ENCODE assay signal across 9 cellular contexts in the genomic region with DNA sequence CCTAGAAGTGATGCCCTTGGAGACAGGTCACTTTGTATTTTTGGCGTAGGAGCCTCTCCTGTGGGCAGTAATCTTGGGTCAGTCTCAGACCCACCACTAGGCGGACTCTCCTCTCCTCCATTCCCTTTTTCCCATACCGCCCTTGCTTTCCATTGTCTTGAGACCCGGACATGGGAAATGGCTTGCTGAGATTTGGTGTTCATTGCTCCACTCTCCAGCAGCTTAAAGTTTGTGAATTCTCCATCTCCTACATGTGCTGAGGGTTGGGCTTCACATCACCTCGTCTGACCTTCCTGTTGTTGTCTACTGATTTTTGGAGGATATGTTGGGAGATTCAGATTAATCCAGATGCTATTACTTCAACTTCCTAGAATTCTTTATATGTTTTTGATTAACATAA.
A peak's percentile ranks its signal among the peaks of the same experiment; 100 is the strongest.
DNase-seq lines count a peak whose midpoint lies in the region; ATAC-seq, FAIRE-seq and TF ChIP-seq lines count a peak whose summit lies in the region.
"Had no signal": no experiment of that assay in that cellular context is flagged by ENCODE, and none has a peak within 500 bp of the region (broad histone marks: within the 10 kb centered on the region; RNA-seq: fewer than 3 reads in every experiment).

No MANE protein-coding gene starts in this region.

- TF ChIP-seq EP300 in GM12878 (IDR thresholded peaks at IDR 0.05; ENCODE audit: borderline replicate concordance in 1 of 2, control insufficient read depth in 1 of 2, low read depth in 2 of 2, low read length in 2 of 2) = no peak
- no peak for TF ChIP-seq EP300 in stomach (IDR thresholded peaks at IDR 0.05)

- H3K4me1 ChIP-seq in GM12878 (ENCODE audit: control insufficient read depth, insufficient read depth, low read length) = no peaks in the 10 kb centered on the region
- H3K4me1 ChIP-seq in mesendoderm (ENCODE audit: control insufficient read depth, low read depth, low read length) = no peaks in the 10 kb centered on the region
- H3K4me1 ChIP-seq in stomach = no peaks in the 10 kb centered on the region

- H3K9ac ChIP-seq in GM12878 (ENCODE audit: control insufficient read depth, insufficient read depth, low read length) = no peak overlapping the region
- no peak overlapping the region for H3K9ac ChIP-seq in mesendoderm (ENCODE audit: low read length)

- no peak overlapping the region for H3K4me3 Mint-ChIP-seq in Calu3 (ENCODE audit: low read depth, unreplicated experiment)

- peaks cover 3% of the 10 kb centered on the region for H3K9me3 Mint-ChIP-seq in Calu3 (ENCODE audit: low read depth, unreplicated experiment)

- peak; percentile 31 for FAIRE-seq in GM12878 (lab: Jason Lieb, UNC)

- no peak overlapping the region for H3K27ac ChIP-seq in GM12878 (ENCODE audit: control insufficient read depth, insufficient read depth)
- no peak overlapping the region for H3K27ac ChIP-seq in mesendoderm (ENCODE audit: low read depth, low read length)
- no peak overlapping the region for H3K27ac ChIP-seq in stomach

- H3K27ac Mint-ChIP-seq in Calu3 (ENCODE audit: unreplicated experiment) = no peak overlapping the region

- H3K79me1 ChIP-seq in mesendoderm (ENCODE audit: low read length) = no peaks in the 10 kb centered on the region

- H2AK5ac ChIP-seq in mesendoderm (ENCODE audit: low read length) = no peak overlapping the region

- no peak overlapping the region for H4K8ac ChIP-seq in mesendoderm (ENCODE audit: low read depth, low read length)

- 8% methylated on average over 3 of the region's 5 CpGs for WGBS in GM12878 (ENCODE audit: insufficient coverage, insufficient replicate concordance, low lambda C conversion rate, missing lambda C conversion rate)
- WGBS in mesendoderm (ENCODE audit: extremely low coverage, insufficient coverage, low lambda C conversion rate) = no CpG with 5 or more reads among the region's 5 CpGs
- 48 to 77% (median 52%) methylated on average over 5 of the region's 5 CpGs for WGBS in stomach, 5 donors

- H3K56ac ChIP-seq in mesendoderm (ENCODE audit: low read length) = no peak overlapping the region

- no peak overlapping the region for H3K4me3 ChIP-seq in GM12878
- H3K4me3 ChIP-seq in mesendoderm (ENCODE audit: low read length) = no peak overlapping the region
- no peak overlapping the region for H3K4me3 ChIP-seq in stomach

- H2AFZ ChIP-seq in GM12878 (ENCODE audit: control insufficient read depth, low read depth, low read length) = no peak overlapping the region

- no peak for ATAC-seq in GM12878

- H3K9me3 ChIP-seq in GM12878 (replicated peaks; ENCODE audit: control insufficient read depth, insufficient read depth, low read length) (no peaks in the 10 kb centered on the region), stomach (no peaks in the 10 kb centered on the region)

- no peak overlapping the region for H2BK15ac ChIP-seq in mesendoderm (replicated peaks; ENCODE audit: low read depth)

- no TSS peak for BruUV-seq in Calu3 (replicated peaks; lab: Mats Ljungman, UMichigan)
- no TSS peak for BruUV-seq in GM12878 (replicated peaks; lab: Mats Ljungman, UMichigan)

- intact Hi-C loops in Calu3 (cut with micrococcal nuclease; ENCODE audit: unreplicated experiment) (no loop called here), GM12878 (cut with micrococcal nuclease; ENCODE audit: unreplicated experiment) (no loop called here), stomach (cut with DNase I; ENCODE audit: low total_unique reads) (no loop called here)

- H3K27me3 ChIP-seq in GM12878 (replicated peaks in 1 of 2; ENCODE audit: control insufficient read depth in 2 of 2, insufficient read depth in 2 of 2, low read length in 1 of 2) (no peaks in the 10 kb centered on the region; a peak in 1 of 4 replicates), mesendoderm (ENCODE audit: insufficient read depth, low read length, poor library complexity) (no peaks in the 10 kb centered on the region), stomach (no peaks in the 10 kb centered on the region)

- no peaks in the 10 kb centered on the region for H4K20me1 ChIP-seq in GM12878 (ENCODE audit: control insufficient read depth, insufficient read depth)

- in situ Hi-C loops in GM12878 (cut with MboI) = no loop called here
- in situ Hi-C loops in GM13976 (cut with MboI; ENCODE audit: low sequenced_read_pairs, unreplicated experiment) = no loop called here

- RAD21 ChIA-PET in GM12878 (lab: Charles Lee; ENCODE audit: unreplicated experiment) = interaction anchor here (1.5 kb wide), 1 partner anchor 28 kb away, joined by 3 read pairs; no protein-coding TSS in a partner anchor

- TF ChIP-seq RAD21 in GM12878 (IDR thresholded peaks at IDR 0.05; ENCODE audit: insufficient read depth, low read depth, low read length) = peak; percentile 17; the same call in 1 of the 2 replicates

- SMC1A ChIA-PET in GM12878 (lab: Charles Lee; ENCODE audit: uncharacterized antibody, unreplicated experiment) = no interaction called here

- CTCF ChIA-PET in Calu3 (lab: Charles Lee) (no interaction called here), GM12878 (lab: Yijun Ruan, JAX) (interaction anchor here (0.8 kb wide), 1 partner anchor 28 kb away, joined by 3 read pairs; no protein-coding TSS in a partner anchor)

- no peak overlapping the region for H3K4me2 ChIP-seq in GM12878 (ENCODE audit: control insufficient read depth, insufficient read depth)
- no peak overlapping the region for H3K4me2 ChIP-seq in mesendoderm (ENCODE audit: low read length)

- no peak overlapping the region for H2BK5ac ChIP-seq in mesendoderm (ENCODE audit: low read length)

- no peaks in the 10 kb centered on the region for H3K4me1 Mint-ChIP-seq in Calu3 (ENCODE audit: low read depth, unreplicated experiment)

- H2BK120ac ChIP-seq in mesendoderm (ENCODE audit: low read depth, low read length) = no peak overlapping the region

- no peaks in the 10 kb centered on the region for H3K79me2 ChIP-seq in GM12878 (ENCODE audit: control insufficient read depth, insufficient read depth, low read length)
- no peaks in the 10 kb centered on the region for H3K79me2 ChIP-seq in mesendoderm (ENCODE audit: control insufficient read depth, insufficient read depth, low read length)

- DNase-seq in Calu3 (peak; percentile 28), HT-29 (ENCODE audit: low spot score) (peak; percentile 62), GM12878 (ENCODE audit: low read depth, low spot score) (no peak), mesendoderm (peak; percentile 80), GM13976 (ENCODE audit: low spot score) (no peak), putamen (ENCODE audit: low spot score) (no peak), hippocampal formation (lab: John Stamatoyannopoulos, UW) (no peak), stomach (no peak)
- DNase-seq: stimulated activated CD8-positive, alpha-beta memory T cell treated with anti-CD3 and anti-CD28 coated beads, Interleukin-4, amount 100 ng/mL, for 48 hours had no signal

- no peaks in the 10 kb centered on the region for H3K36me3 ChIP-seq in GM12878 (ENCODE audit: control insufficient read depth in 2 of 2, insufficient read depth in 2 of 2, low read length in 1 of 2)
- no peaks in the 10 kb centered on the region for H3K36me3 ChIP-seq in mesendoderm (ENCODE audit: control insufficient read depth, insufficient read depth, low read length)
- H3K36me3 ChIP-seq in stomach = no peaks in the 10 kb centered on the region

- peaks cover 42% of the 10 kb centered on the region for H3K27me3 Mint-ChIP-seq in Calu3 (ENCODE audit: unreplicated experiment)

- TF ChIP-seq CTCF in Calu3 (IDR thresholded peaks at IDR 0.05; ENCODE audit: unreplicated experiment) = peak; percentile 71
- peak; percentile 20 to 63 (median 49) for TF ChIP-seq CTCF in GM12878 (IDR thresholded peaks at IDR 0.05 in 2 of 3, conservative IDR thresholded peaks at IDR 0.05 in 1 of 3; ENCODE audit: control insufficient read depth in 2 of 3, extremely low read depth in 1 of 3, insufficient read depth in 1 of 3, low read depth in 3 of 3, low read length in 3 of 3)
- no peak for TF ChIP-seq CTCF in GM13976 (IDR thresholded peaks at IDR 0.05; ENCODE audit: borderline replicate concordance, control extremely low read depth, extremely low read depth, insufficient read depth, missing control alignments)
- TF ChIP-seq CTCF in stomach (IDR thresholded peaks at IDR 0.05) = peak in 2 of 7 experiments; percentile 6 to 20

- no peak overlapping the region for H3K18ac ChIP-seq in mesendoderm (ENCODE audit: low read length)

- H3K36me3 Mint-ChIP-seq in Calu3 (ENCODE audit: insufficient read depth, unreplicated experiment) = no peaks in the 10 kb centered on the region

- TF ChIP-seq POLR2A in GM12878 (IDR thresholded peaks at IDR 0.05; ENCODE audit: low read depth, low read length) (no peak), stomach (IDR thresholded peaks at IDR 0.05) (no peak)

- POLR2A ChIA-PET in GM12878 (lab: Charles Lee) = interaction anchor here (0.6 kb wide), 1 partner anchor 538 kb away, joined by 3 read pairs; no protein-coding TSS in a partner anchor

- no peak overlapping the region for H3K23ac ChIP-seq in mesendoderm (ENCODE audit: low read length)

- H4K5ac ChIP-seq in mesendoderm (ENCODE audit: low read length) = no peak overlapping the region

- H3K4ac ChIP-seq in mesendoderm (ENCODE audit: low read depth, low read length) = no peak overlapping the region

TF ChIP-seq in GM12878, 131 proteins besides CTCF, POLR2A, EP300 and RAD21 (continues in another document):
- no peak for TF ChIP-seq EED (IDR thresholded peaks at IDR 0.05; ENCODE audit: low read depth)
- TF ChIP-seq KLF5 (IDR thresholded peaks at IDR 0.05; ENCODE audit: partially characterized antibody) = no peak
- no peak for TF ChIP-seq FOS (IDR thresholded peaks at IDR 0.05; ENCODE audit: borderline replicate concordance, extremely low read depth, insufficient read length)
- no peak for TF ChIP-seq KAT2A (conservative IDR thresholded peaks at IDR 0.05; ENCODE audit: control insufficient read depth, low read depth, low read length)

Comparison
In these comparisons a context has a peak if more than half of its experiments do, and no peak if none do; other contexts are left out.
1. DNase-seq: peak in Calu3 (single experiment), HT-29 (single experiment) and mesendoderm (single experiment); none in GM12878 (single experiment), GM13976 (single experiment), putamen (single experiment), hippocampal formation (0 of 2) and stomach (single experiment).